1 cellular context compared by ENCODE assay signal in the genomic region with DNA sequence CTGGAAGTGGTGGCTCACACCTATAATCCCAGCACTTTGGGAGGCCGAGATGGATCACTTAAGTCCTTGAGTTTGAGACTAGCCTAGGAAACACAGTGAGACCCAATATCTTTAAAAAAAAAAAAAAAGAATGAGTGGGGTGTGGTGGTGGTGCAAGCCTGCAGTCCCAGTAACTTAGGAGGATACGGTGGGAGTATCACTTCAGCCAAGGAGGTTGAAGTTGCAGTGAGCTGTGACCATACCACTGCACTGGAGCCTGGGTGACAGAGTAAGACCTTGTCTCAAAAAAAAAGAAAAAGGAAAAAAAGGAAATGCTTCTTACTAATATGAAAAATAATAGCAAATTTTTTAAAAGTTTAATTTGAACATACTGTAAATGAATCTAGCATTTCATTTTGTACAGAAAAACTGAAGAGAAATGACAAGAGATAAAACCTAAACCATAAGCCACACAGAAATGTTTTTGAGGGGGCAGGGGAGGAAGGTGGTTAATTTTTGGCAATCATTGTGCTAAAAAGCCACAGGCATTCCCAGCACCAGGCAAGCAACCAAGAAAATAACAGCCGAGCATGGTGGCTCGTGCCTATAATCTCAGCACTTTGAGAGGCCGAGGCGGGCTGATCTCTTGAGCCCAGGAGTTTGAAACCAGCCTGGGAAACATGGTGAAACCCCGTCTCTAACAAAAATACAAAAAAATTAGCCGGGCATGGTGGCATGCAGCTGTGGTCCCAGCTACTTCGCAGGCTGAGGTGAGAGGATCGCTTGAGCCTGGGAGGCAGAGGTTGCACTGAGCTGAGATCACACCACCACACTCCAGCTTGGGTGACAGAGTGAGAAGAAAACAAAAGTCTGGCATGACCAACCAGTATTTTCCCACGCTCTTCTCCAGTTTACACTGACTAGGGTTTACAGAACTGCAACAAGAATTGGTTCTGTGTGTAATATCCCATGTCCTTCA.
TF ChIP-seq lines count a peak whose summit lies in the region.

No MANE protein-coding gene starts in this region.

TF ChIP-seq in GM12878, 131 proteins besides CTCF, POLR2A, EP300 and RAD21 (continued from another document):
- TF ChIP-seq TCF7 (IDR thresholded peaks at IDR 0.05; ENCODE audit: borderline replicate concordance) (no peak), BACH1 (IDR thresholded peaks at IDR 0.05; ENCODE audit: borderline replicate concordance) (peak; percentile 19; the same call in 1 of the 2 replicates), SMC3 (IDR thresholded peaks at IDR 0.05; ENCODE audit: borderline replicate concordance, low read length) (0 out of 2 replicates have a peak, but pooled peaks have one; percentile 4), BMI1 (IDR thresholded peaks at IDR 0.05; ENCODE audit: borderline replicate concordance) (no peak), SPI1 (IDR thresholded peaks at IDR 0.05; ENCODE audit: borderline replicate concordance, insufficient read depth, low read depth, low read length) (no peak; the same call in 1 of the 2 replicates), SMARCA5 (IDR thresholded peaks at IDR 0.05) (no peak), BHLHE40 (IDR thresholded peaks at IDR 0.05; ENCODE audit: borderline replicate concordance in 1 of 2, low read depth in 2 of 2, low read length in 1 of 2) (peak in 1 of 2 experiments; percentile 82; a peak in 2 of 4 replicates), ZNF687 (IDR thresholded peaks at IDR 0.05) (0 out of 2 replicates have a peak, but pooled peaks have one; percentile 41), GATAD2B (conservative IDR thresholded peaks at IDR 0.05; ENCODE audit: low read depth) (peak; percentile 99)
- TF ChIP-seq, protein P1, sequence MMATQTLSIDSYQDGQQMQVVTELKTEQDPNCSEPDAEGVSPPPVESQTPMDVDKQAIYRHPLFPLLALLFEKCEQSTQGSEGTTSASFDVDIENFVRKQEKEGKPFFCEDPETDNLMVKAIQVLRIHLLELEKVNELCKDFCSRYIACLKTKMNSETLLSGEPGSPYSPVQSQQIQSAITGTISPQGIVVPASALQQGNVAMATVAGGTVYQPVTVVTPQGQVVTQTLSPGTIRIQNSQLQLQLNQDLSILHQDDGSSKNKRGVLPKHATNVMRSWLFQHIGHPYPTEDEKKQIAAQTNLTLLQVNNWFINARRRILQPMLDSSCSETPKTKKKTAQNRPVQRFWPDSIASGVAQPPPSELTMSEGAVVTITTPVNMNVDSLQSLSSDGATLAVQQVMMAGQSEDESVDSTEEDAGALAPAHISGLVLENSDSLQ (IDR thresholded peaks at IDR 0.05) = peak; percentile 38; the same call in 1 of the 2 replicates
